Comparison of ENCODE assay signal across 2 cellular contexts in genomic region chr19:2665103-2665502, GRCh38.
TF ChIP-seq lines count a peak whose summit lies in the region.

No MANE protein-coding gene starts in this region.

TF ChIP-seq in H1, 55 proteins besides CTCF, POLR2A, EP300 and RAD21:
- TF ChIP-seq TAF7 (optimal IDR thresholded peaks at IDR 0.05; ENCODE audit: borderline replicate concordance, low read depth, low read length) (no peak), BRCA1 (IDR thresholded peaks at IDR 0.05; ENCODE audit: low read depth, low read length) (no peak), SAP30 (IDR thresholded peaks at IDR 0.05; ENCODE audit: insufficient read depth, insufficient replicate concordance, low read length) (no peak), MAX (IDR thresholded peaks at IDR 0.05) (no peak), FOSL1 (IDR thresholded peaks at IDR 0.05; ENCODE audit: insufficient read depth, low read depth, low read length) (no peak), SIX5 (IDR thresholded peaks at IDR 0.05; ENCODE audit: low read depth, low read length) (no peak), ZNF274 (IDR thresholded peaks at IDR 0.05; ENCODE audit: borderline replicate concordance, extremely low read depth, low read length) (no peak), ATF2 (IDR thresholded peaks at IDR 0.05; ENCODE audit: low read length) (no peak), RBBP5 (IDR thresholded peaks at IDR 0.05; ENCODE audit: borderline replicate concordance, low read depth, low read length) (no peak), CTBP2 (IDR thresholded peaks at IDR 0.05; ENCODE audit: borderline replicate concordance, insufficient read depth, insufficient read length, low read length) (no peak), PHF8 (conservative IDR thresholded peaks at IDR 0.05; ENCODE audit: low read depth, low read length) (no peak), E2F6 (IDR thresholded peaks at IDR 0.05) (no peak), TEAD4 (IDR thresholded peaks at IDR 0.05; ENCODE audit: low read depth, low read length) (no peak), EZH2 (IDR thresholded peaks at IDR 0.05; ENCODE audit: low read depth, low read length, severe bottlenecking) (no peak), KDM1A (IDR thresholded peaks at IDR 0.05; ENCODE audit: borderline replicate concordance, low read length) (no peak), USF2 (IDR thresholded peaks at IDR 0.05; ENCODE audit: low read length) (no peak), JUND (IDR thresholded peaks at IDR 0.05; ENCODE audit: low read length) (no peak), POU5F1 (IDR thresholded peaks at IDR 0.05; ENCODE audit: low read depth, low read length) (no peak), GTF2F1 (IDR thresholded peaks at IDR 0.05; ENCODE audit: borderline replicate concordance, low read depth, low read length) (no peak)

TF ChIP-seq in HepG2, 621 proteins besides CTCF, POLR2A, EP300 and RAD21:
- TF ChIP-seq RBAK (CRISPR knock-in tag; IDR thresholded peaks at IDR 0.05): no peak
- TF ChIP-seq ZNF558 (CRISPR knock-in tag; IDR thresholded peaks at IDR 0.05; ENCODE audit: borderline replicate concordance): no peak
- TF ChIP-seq DRAP1 (CRISPR knock-in tag; IDR thresholded peaks at IDR 0.05): no peak
- TF ChIP-seq MXD1 (CRISPR knock-in tag; IDR thresholded peaks at IDR 0.05): no peak
- no peak for TF ChIP-seq ZNF362 (CRISPR knock-in tag; IDR thresholded peaks at IDR 0.05; ENCODE audit: borderline replicate concordance)
- no peak for TF ChIP-seq NCOA5 (CRISPR knock-in tag; IDR thresholded peaks at IDR 0.05)
- no peak for TF ChIP-seq ZBTB46 (CRISPR knock-in tag; IDR thresholded peaks at IDR 0.05; ENCODE audit: borderline replicate concordance)
- no peak for TF ChIP-seq TRIM24 (CRISPR knock-in tag; IDR thresholded peaks at IDR 0.05)
- no peak for TF ChIP-seq TCF7 (IDR thresholded peaks at IDR 0.05; ENCODE audit: low read depth)
- no peak for TF ChIP-seq KAT8 (CRISPR knock-in tag; IDR thresholded peaks at IDR 0.05)
- no peak for TF ChIP-seq GFI1 (CRISPR knock-in tag; IDR thresholded peaks at IDR 0.05; ENCODE audit: borderline replicate concordance)
- TF ChIP-seq HMG20A (CRISPR knock-in tag; IDR thresholded peaks at IDR 0.05; ENCODE audit: borderline replicate concordance): no peak
- no peak for TF ChIP-seq RARG (CRISPR knock-in tag; IDR thresholded peaks at IDR 0.05; ENCODE audit: low read depth)
- TF ChIP-seq ZNF3 (CRISPR knock-in tag; IDR thresholded peaks at IDR 0.05): no peak
